Comparison of ENCODE assay signal across 8 cellular contexts in genomic region chr19:40716655-40717324, GRCh38. TPM values are rescaled to one million over a fixed set of nuclear protein-coding genes. Genes with fewer than 3 reads are reported as not detected.
DNase-seq lines count a peak whose midpoint lies in the region; ATAC-seq and TF ChIP-seq lines count a peak whose summit lies in the region.

COQ8B (minus strand) TSS chr19:40716886; CDS start chr19:40714632, 2,254 bp downstream.
ITPKC (plus strand) TSS chr19:40717112; CDS start chr19:40717136, 24 bp downstream.

- ATAC-seq in GM19372 (IDR thresholded peaks at IDR 0.05; ENCODE audit: low read depth, unreplicated experiment): peak; percentile 64
- ATAC-seq in HG03521 (IDR thresholded peaks at IDR 0.05; ENCODE audit: unreplicated experiment): peak; percentile 68
- ATAC-seq in left lobe of liver: peak; percentile 76

- H3K27ac ChIP-seq in C4-2B: peak within 1 kb of the TSS; percentile 92

- no peak for TF ChIP-seq CTCF in C4-2B (conservative IDR thresholded peaks at IDR 0.05)

- DNase-seq in NCI-H69 (lab: John Stamatoyannopoulos, UW) (peak; percentile 99), dedifferentiated amniotic fluid mesenchymal stem cell (ENCODE audit: extremely low spot score) (peak; percentile 98), left lobe of liver (ENCODE audit: low spot score) (peak; percentile 100)
- DNase-seq in activated CD4-positive, alpha-beta T cell treated with anti-CD3 and anti-CD28 coated beads, Interleukin-2, amount 50 U/mL, for 1 hour: peak; percentile 100
- peak; percentile 100 for DNase-seq in stimulated activated CD4-positive, alpha-beta T cell treated with anti-CD3 and anti-CD28 coated beads, Interleukin-2, amount 100 ng/mL, for 24 hours

RNA-seq across cellular contexts. Expression of gene COQ8B, which starts in this region (rescaled TPM):
- 43.5 TPM for total RNA-seq in left lobe of liver

RNA-seq across cellular contexts. Expression of gene ITPKC, which starts in this region (rescaled TPM):
- 7.0 TPM for total RNA-seq in left lobe of liver

Comparison
In these comparisons a context has a peak if more than half of its experiments do, and no peak if none do; other contexts are left out.
1. Peak in every context shown above with its lines: DNase-seq, ATAC-seq and H3K27ac ChIP-seq.